9 cellular contexts compared by ENCODE assay signal in the genomic region with DNA sequence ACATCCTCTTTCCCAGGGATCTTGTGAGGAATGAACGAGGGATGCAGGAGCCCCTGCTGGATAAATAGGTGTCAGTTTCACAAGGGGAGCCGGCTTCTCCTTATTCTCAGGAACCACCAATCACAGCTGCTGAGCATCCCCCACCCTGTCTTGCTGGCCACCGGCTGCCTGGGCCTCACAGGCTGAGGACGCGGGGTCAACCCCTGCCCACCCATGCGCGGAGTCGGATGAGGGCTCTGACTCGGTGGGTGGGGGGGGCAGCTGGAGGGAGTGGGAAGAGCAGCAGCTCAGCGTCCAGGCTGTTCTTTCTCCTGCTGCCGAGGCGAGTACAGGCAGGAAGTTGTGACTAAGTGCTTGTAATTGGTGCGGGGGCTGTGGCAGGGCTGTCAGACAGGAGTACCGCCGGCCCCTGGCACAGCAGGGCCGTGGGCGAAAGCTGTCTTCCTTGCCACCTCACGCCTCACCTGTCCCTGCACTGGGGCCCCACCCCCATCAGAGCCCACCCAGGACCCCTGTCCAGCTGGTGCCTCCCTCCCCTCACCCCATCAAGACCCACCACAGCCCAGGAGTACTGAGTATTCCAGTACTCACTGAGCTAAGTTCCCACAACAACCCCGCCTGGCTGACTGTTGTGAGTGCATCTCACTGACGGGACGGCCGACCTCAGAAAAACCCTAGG. TPM values are rescaled to one million over a fixed set of nuclear protein-coding genes. Genes with fewer than 3 reads are reported as not detected.
DNase-seq lines count a peak whose midpoint lies in the region; ATAC-seq, FAIRE-seq and TF ChIP-seq lines count a peak whose summit lies in the region.
"Had no signal": no experiment of that assay in that cellular context is flagged by ENCODE, and none has a peak within 500 bp of the region (broad histone marks: within the 10 kb centered on the region; RNA-seq: fewer than 3 reads in every experiment).

No MANE protein-coding gene starts in this region.

- no peak overlapping the region for H3K4me3 ChIP-seq in MG63
- H3K4me3 ChIP-seq in choroid plexus epithelial cell (ENCODE audit: low read depth, low read length) = no peak overlapping the region
- peak overlapping the region; percentile 16 for H3K4me3 ChIP-seq in thoracic aorta

- no peak overlapping the region for H3K27ac ChIP-seq in thoracic aorta
- H3K27ac ChIP-seq: KMS-11 had no signal

- no peaks in the 10 kb centered on the region for H3K9me3 ChIP-seq in MG63
- no peaks in the 10 kb centered on the region for H3K9me3 ChIP-seq in thoracic aorta

- peak overlapping the region in 1 of 3 experiments; percentile 42 for H3K4me3 Mint-ChIP-seq in nephron

- peak; percentile 96 for DNase-seq in Caki2 (ENCODE audit: low read depth)
- DNase-seq in MG63 = peak; percentile 88
- peak; percentile 78 for DNase-seq in activated CD4-positive, alpha-beta T cell treated with anti-CD3 and anti-CD28 coated beads for 48 hours
- DNase-seq in choroid plexus epithelial cell (ENCODE audit: low read depth) = peak; percentile 90
- peak; percentile 27 for DNase-seq in thoracic aorta (ENCODE audit: low spot score)
- DNase-seq in D721Med (ENCODE audit: insufficient read length, low spot score) = no peak

- H3K27me3 Mint-ChIP-seq in nephron (ENCODE audit: low read depth) = peaks cover 7% of the 10 kb centered on the region

- in situ Hi-C loops in Caki2 (cut with HindIII; ENCODE audit: low pct_unique_long_range_greater_than_20kb, low sequenced_read_pairs) = no loop called here

- H3K4me1 ChIP-seq in thoracic aorta (ENCODE audit: control insufficient read depth in 1 of 2, low read depth in 2 of 2) = peaks cover 4 to 13% of the 10 kb centered on the region in 2 donors

- peaks cover 6% of the 10 kb centered on the region for H3K4me1 Mint-ChIP-seq in nephron

- no peak for ATAC-seq in thoracic aorta (ENCODE audit: insufficient number of reproducible peaks, low FRiP score, low read depth)
- no peak for ATAC-seq in HG03342 (IDR thresholded peaks at IDR 0.05; ENCODE audit: unreplicated experiment)

- H3K27me3 ChIP-seq in MG63 (no peaks in the 10 kb centered on the region), thoracic aorta (replicated peaks; ENCODE audit: insufficient read depth) (no peaks in the 10 kb centered on the region)

- no peak for FAIRE-seq in D721Med (lab: Jason Lieb, UNC)

- H3K36me3 Mint-ChIP-seq in nephron (ENCODE audit: low read depth) = no peaks in the 10 kb centered on the region

- H3K36me3 ChIP-seq in MG63 = no peaks in the 10 kb centered on the region
- no peaks in the 10 kb centered on the region for H3K36me3 ChIP-seq in thoracic aorta

- H3K9me3 Mint-ChIP-seq in nephron = no peaks in the 10 kb centered on the region

- TF ChIP-seq CTCF in choroid plexus epithelial cell (conservative IDR thresholded peaks at IDR 0.05; ENCODE audit: low read depth, low read length) (no peak), nephron (IDR thresholded peaks at IDR 0.05; ENCODE audit: unreplicated experiment in 3 of 3) (no peak), thoracic aorta (IDR thresholded peaks at IDR 0.05) (no peak), D721Med (IDR thresholded peaks at IDR 0.05; ENCODE audit: insufficient read depth, missing control alignments) (no peak)

- H3K27ac Mint-ChIP-seq in nephron = peak overlapping the region; percentile 75 to 89 (median 88)

RNA-seq across cellular contexts. Expression of a gene that starts 11.0 kb away (rescaled TPM):
- not detected in 2 replicates for total RNA-seq in Caki2 (2014; rRNA removed; shearing (Covaris generic); ENCODE audit: low replicate concordance)
- total RNA-seq in MG63 (2014; rRNA removed; shearing (Covaris generic); ENCODE audit: low replicate concordance) = not detected in 2 replicates
- not detected for total RNA-seq in thoracic aorta

RNA-seq across cellular contexts. Expression of a gene that starts 26.9 kb away (rescaled TPM):
- 9.4 and 15.9 TPM in 2 replicates for total RNA-seq in Caki2 (2014; rRNA removed; shearing (Covaris generic); ENCODE audit: low replicate concordance)
- total RNA-seq in MG63 (2014; rRNA removed; shearing (Covaris generic); ENCODE audit: low replicate concordance) = 9.1 and 9.6 TPM in 2 replicates
- total RNA-seq in thoracic aorta = not detected

RNA-seq across cellular contexts. Expression of a gene that starts 41.9 kb away (rescaled TPM):
- 4,469 and 5,108 TPM in 2 replicates for total RNA-seq in Caki2 (2014; rRNA removed; shearing (Covaris generic); ENCODE audit: low replicate concordance)
- total RNA-seq in MG63 (2014; rRNA removed; shearing (Covaris generic); ENCODE audit: low replicate concordance) = 2,413 and 2,555 TPM in 2 replicates
- 1,000 to 10,000 TPM; 3,914 to 4,192 TPM for total RNA-seq in thoracic aorta

RNA-seq across cellular contexts. Expression of a gene that starts 55.1 kb away (rescaled TPM):
- 159 and 214 TPM in 2 replicates for total RNA-seq in Caki2 (2014; rRNA removed; shearing (Covaris generic); ENCODE audit: low replicate concordance)
- 83.9 and 97.0 TPM in 2 replicates for total RNA-seq in MG63 (2014; rRNA removed; shearing (Covaris generic); ENCODE audit: low replicate concordance)
- 10 to 100 TPM; 63.0 to 77.2 TPM for total RNA-seq in thoracic aorta

RNA-seq across cellular contexts. Expression of a gene that starts 55.2 kb away (rescaled TPM):
- total RNA-seq in Caki2 (2014; rRNA removed; shearing (Covaris generic); ENCODE audit: low replicate concordance) = 13.8 and 21.9 TPM in 2 replicates
- 6.6 and 13.7 TPM in 2 replicates for total RNA-seq in MG63 (2014; rRNA removed; shearing (Covaris generic); ENCODE audit: low replicate concordance)
- 1 to 10 TPM; 3.2 to 3.9 TPM for total RNA-seq in thoracic aorta

Comparison
In these comparisons a context has a peak if more than half of its experiments do, and no peak if none do; other contexts are left out.
1. RNA of a gene that starts 26.9 kb away (total RNA-seq): 9.4 to 15.9 TPM in Caki2 and 9.1 to 9.6 TPM in MG63; not detected in thoracic aorta; every median in the first group is over 10 times any median in the second.